8 cellular contexts compared by ENCODE assay signal in genomic region chr16:31200821-31201510, GRCh38. TPM values are rescaled to one million over a fixed set of nuclear protein-coding genes. Genes with fewer than 3 reads are reported as not detected.
DNase-seq lines count a peak whose midpoint lies in the region; ATAC-seq, FAIRE-seq and TF ChIP-seq lines count a peak whose summit lies in the region.

No MANE protein-coding gene starts in this region.

- DNase-seq in RWPE1 (ENCODE audit: low spot score), result peak; percentile 42
- DNase-seq in chondrocyte (ENCODE audit: low spot score), result peak; percentile 28
- DNase-seq in pancreas, result no peak
- no peak for DNase-seq in inferior parietal cortex (ENCODE audit: extremely low spot score)
- DNase-seq in DMS114 treated with DMSO at 0.1 percent for 48 hours (lab: John Stamatoyannopoulos, UW; ENCODE audit: unreplicated experiment), result no peak
- no peak for DNase-seq in erythroblast (lab: John Stamatoyannopoulos, UW)

- no peaks in the 10 kb centered on the region for H3K9me3 ChIP-seq in pancreas

- H3K36me3 Mint-ChIP-seq in chondrocyte (ENCODE audit: low read depth), result peaks cover 9% of the 10 kb centered on the region

- H3K27me3 ChIP-seq in pancreas, result no peaks in the 10 kb centered on the region

- H3K4me3 ChIP-seq in GM12875 (ENCODE audit: low read depth, low read length) (peak overlapping the region; percentile 85), pancreas (peak overlapping the region in 1 of 4 donors; percentile 63)

- intact Hi-C loops in pancreas (cut with DNase I), result no loop called here

- H3K4me1 Mint-ChIP-seq in chondrocyte (ENCODE audit: low read depth), result peaks cover 29% of the 10 kb centered on the region

- POLR2A ChIA-PET in RWPE1 (lab: Yijun Ruan, JAX; ENCODE audit: low non-redundant PET), result no interaction called here

- H3K9me3 Mint-ChIP-seq in chondrocyte (ENCODE audit: low read depth), result no peaks in the 10 kb centered on the region

- H3K4me1 ChIP-seq in pancreas, result peaks cover 0 to 4% (median 0%) of the 10 kb centered on the region in 3 donors

- TF ChIP-seq CTCF in GM12875 (IDR thresholded peaks at IDR 0.05; ENCODE audit: borderline replicate concordance, insufficient read depth, low read depth, low read length), result 0 out of 2 replicates have a peak, but pooled peaks have one; percentile 23
- TF ChIP-seq CTCF in RWPE1 (conservative IDR thresholded peaks at IDR 0.05; ENCODE audit: low read depth), result no peak
- peak; percentile 49 for TF ChIP-seq CTCF in chondrocyte (IDR thresholded peaks at IDR 0.05)
- no peak for TF ChIP-seq CTCF in pancreas (IDR thresholded peaks at IDR 0.05)

- no peak overlapping the region for H3K4me3 Mint-ChIP-seq in chondrocyte (ENCODE audit: unreplicated experiment)

- H3K27ac ChIP-seq in RWPE1 (peak overlapping the region; percentile 89), pancreas (peak overlapping the region in 1 of 4 donors; percentile 69)

- 54 to 56% methylated on average over 7 of the region's 7 CpGs for WGBS in pancreas, 2 donors

- TF ChIP-seq POLR2A in erythroblast (IDR thresholded peaks at IDR 0.05; ENCODE audit: low read length), result no peak

- CTCF ChIA-PET in RWPE1 (lab: Yijun Ruan, JAX), result interaction anchor here (0.8 to 1.4 kb wide), 2 partner anchors 181 to 259 kb away, joined by 3 to 4 read pairs; no protein-coding TSS in a partner anchor

- no peak for FAIRE-seq in pancreas (lab: Jason Lieb, UNC)

- H3K36me3 ChIP-seq in pancreas, result peaks cover 0 to 3% (median 0%) of the 10 kb centered on the region in 3 donors

- H3K27ac Mint-ChIP-seq in chondrocyte (ENCODE audit: unreplicated experiment), result no peak overlapping the region

- ATAC-seq in pancreas (peak; percentile 1 to 15 (median 6)), HG02763 (IDR thresholded peaks at IDR 0.05; ENCODE audit: unreplicated experiment) (no peak)

- H3K27me3 Mint-ChIP-seq in chondrocyte (ENCODE audit: low read depth), result peaks cover 7% of the 10 kb centered on the region

RNA-seq across cellular contexts. Expression of gene PYCARD, which starts 1.6 kb away (rescaled TPM):
- total RNA-seq in chondrocyte (2.7 to 2.9 TPM (median 2.8 TPM) in 3 replicates), pancreas (10 to 100 TPM in 2 of 6 donors, 1 to 10 TPM in 4; 3.3 to 27.3 (median 6.7) TPM)
- 10 to 100 TPM; 13.9 to 14.1 TPM for polyA plus RNA-seq in pancreas

RNA-seq across cellular contexts. Expression of gene TRIM72, which starts 13.0 kb away (rescaled TPM):
- total RNA-seq in chondrocyte (not detected in 3 replicates), pancreas (under 1 TPM in 1 of 6 donors, not detected in 5; 0.12 TPM)
- polyA plus RNA-seq in pancreas, result under 1 TPM; under 0.01 to 0.02 TPM

RNA-seq across cellular contexts. Expression of gene PYDC1, which starts 16.0 kb away (rescaled TPM):
- total RNA-seq in chondrocyte, result not detected in 3 replicates
- total RNA-seq in pancreas, result not detected
- polyA plus RNA-seq in pancreas, result not detected

RNA-seq across cellular contexts. Expression of gene FUS, which starts 21.0 kb away (rescaled TPM):
- total RNA-seq in chondrocyte (226 to 414 TPM (median 231 TPM) in 3 replicates), pancreas (100 to 1,000 TPM in 3 of 6 donors, 10 to 100 TPM in 3; 69.4 to 134 (median 89.7) TPM)
- polyA plus RNA-seq in pancreas, result 100 to 1,000 TPM; 243 to 379 TPM

RNA-seq across cellular contexts. Expression of gene PRSS36, which starts 51.1 kb away (rescaled TPM):
- 0.35 to 0.39 TPM in 2 of 3 replicates, not detected in the other for total RNA-seq in chondrocyte
- 1 to 10 TPM in 2 of 6 donors, under 1 TPM in 4; 0.14 to 3.1 (median 0.79) TPM for total RNA-seq in pancreas
- 1 to 10 TPM; 1.9 to 2.7 TPM for polyA plus RNA-seq in pancreas

Comparison
In these comparisons a context has a peak if more than half of its experiments do, and no peak if none do; other contexts are left out.
1. CTCF ChIP-seq: peak in GM12875 (single experiment) and chondrocyte (single experiment); none in RWPE1 (single experiment) and pancreas (0 of 4).
2. DNase-seq: peak in RWPE1 (single experiment) and chondrocyte (single experiment); none in pancreas (0 of 6), inferior parietal cortex (single experiment), DMS114 treated with DMSO at 0.1 percent for 48 hours (single experiment) and erythroblast (0 of 2).